ENCODE assay signal across 25 cellular contexts in the genomic region with DNA sequence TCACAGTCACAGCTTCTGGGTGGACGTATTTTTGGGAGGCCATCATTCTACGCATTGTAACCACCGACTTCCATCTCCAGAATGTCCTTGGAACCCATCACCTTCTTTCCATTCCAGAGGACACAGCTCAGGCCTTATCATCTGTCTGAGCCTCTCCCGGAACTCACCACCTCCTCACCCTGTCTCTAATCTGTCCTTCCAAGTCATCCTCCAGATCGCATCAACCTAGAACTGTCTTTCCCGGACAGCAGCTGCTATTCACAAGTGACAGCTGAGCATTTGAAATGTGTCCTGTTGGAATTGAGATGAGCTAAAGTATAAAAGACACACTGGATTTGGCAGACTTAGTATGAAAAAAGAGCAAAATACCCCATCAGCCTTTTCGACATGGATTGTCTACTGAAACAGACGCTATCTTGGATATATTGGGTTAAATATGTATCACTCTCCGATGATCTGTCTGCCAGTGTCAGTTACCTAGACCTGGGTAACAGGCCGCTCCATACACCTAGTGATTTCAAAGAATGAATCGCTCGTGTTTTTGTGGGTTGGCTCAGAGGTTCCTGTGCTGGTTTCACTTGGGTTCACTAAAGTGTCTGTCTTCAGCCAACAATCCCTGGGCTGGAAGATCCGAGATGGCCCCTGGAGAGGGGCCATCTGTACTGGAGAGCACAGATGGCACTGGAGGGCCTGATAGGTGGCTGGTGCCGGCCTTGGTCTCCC.
A peak's percentile ranks its signal among the peaks of the same experiment; 100 is the strongest.
DNase-seq lines count a peak whose midpoint lies in the region; ATAC-seq and TF ChIP-seq lines count a peak whose summit lies in the region.
"Had no signal": no experiment of that assay in that cellular context is flagged by ENCODE, and none has a peak within 500 bp of the region (broad histone marks: within the 10 kb centered on the region; RNA-seq: fewer than 3 reads in every experiment).

No MANE protein-coding gene starts in this region.

- H3K9ac ChIP-seq in mesenchymal stem cell (ENCODE audit: low read length): no peak overlapping the region

- H3K23ac ChIP-seq in mesenchymal stem cell (ENCODE audit: low read length in 2 of 2): no peak overlapping the region

- no peak overlapping the region for H2BK5ac ChIP-seq in mesenchymal stem cell (ENCODE audit: low read depth, low read length, poor library complexity, severe bottlenecking)

- peaks cover 8% of the 10 kb centered on the region for H3K9me3 Mint-ChIP-seq in activated CD4-positive, alpha-beta T cell treated with anti-CD3 and anti-CD28 coated beads, Interleukin-2, amount 10 ng/mL, durations not matched to agents 7 days and 5 days
- no peaks in the 10 kb centered on the region for H3K9me3 Mint-ChIP-seq in activated T-helper 17 cell treated with anti-CD3 and anti-CD28 coated beads, Interleukin-2, amount 50 U/mL, for 72 hours
- H3K9me3 Mint-ChIP-seq in stimulated activated effector memory CD8-positive, alpha-beta T cell treated with anti-CD3 and anti-CD28 coated beads, Interleukin-12 subunit alpha, Interleukin-12 subunit beta, amount 100 ng/mL, for 72 hours: peaks cover 4% of the 10 kb centered on the region
- H3K9me3 Mint-ChIP-seq: activated naive CD4-positive, alpha-beta T cell treated with anti-CD3 and anti-CD28 coated beads, Interleukin-2, amount 10 ng/mL, durations not matched to agents 7 days and 5 days had no signal

- H3K4ac ChIP-seq in mesenchymal stem cell (ENCODE audit: low read depth in 1 of 2, low read length in 2 of 2): no peak overlapping the region

- H3K9me3 ChIP-seq in mesenchymal stem cell (ENCODE audit: control insufficient read depth, low read length) (peaks cover 4% of the 10 kb centered on the region), prostate gland (no peaks in the 10 kb centered on the region)
- H3K9me3 ChIP-seq: SJSA1 had no signal

- H3K14ac ChIP-seq in mesenchymal stem cell (ENCODE audit: low read length in 2 of 2): no peak overlapping the region

- H2BK120ac ChIP-seq in mesenchymal stem cell (ENCODE audit: low read depth, low read length): no peak overlapping the region

- TF ChIP-seq POLR2A in prostate gland (IDR thresholded peaks at IDR 0.05): no peak

- no peaks in the 10 kb centered on the region for H3K36me3 ChIP-seq in mesenchymal stem cell (ENCODE audit: control insufficient read depth in 1 of 2, insufficient read depth in 2 of 2, low read depth in 1 of 2, low read length in 2 of 2)
- H3K36me3 ChIP-seq in prostate gland: no peaks in the 10 kb centered on the region
- H3K36me3 ChIP-seq: SJSA1 had no signal

- no peak for TF ChIP-seq CTCF in prostate gland (IDR thresholded peaks at IDR 0.05)

- peak; percentile 39 for ATAC-seq in activated T-helper 17 cell treated with anti-CD3 and anti-CD28 coated beads, Interleukin-2, amount 50 U/mL, for 72 hours (replicated peaks)
- peak; percentile 45 for ATAC-seq in stimulated activated effector memory CD8-positive, alpha-beta T cell treated with anti-CD3 and anti-CD28 coated beads, Interleukin-12 subunit alpha, Interleukin-12 subunit beta, amount 100 ng/mL, for 72 hours

- H3K79me1 ChIP-seq in mesenchymal stem cell (replicated peaks; ENCODE audit: low read length, poor library complexity, severe bottlenecking): no peaks in the 10 kb centered on the region

- H4K91ac ChIP-seq in mesenchymal stem cell (ENCODE audit: low read length): no peak overlapping the region

- 95% methylated on average over 14 of the region's 14 CpGs for WGBS in mesenchymal stem cell
- WGBS in prostate gland: 98% methylated on average over 13 of the region's 14 CpGs

- DNase-seq in activated CD4-positive, alpha-beta T cell treated with anti-CD3 and anti-CD28 coated beads, Interleukin-2, amount 10 ng/mL, durations not matched to agents 7 days and 5 days: no peak
- DNase-seq in activated CD4-positive, alpha-beta T cell treated with anti-CD3 and anti-CD28 coated beads for 1 hour: no peak
- DNase-seq in mesenchymal stem cell: no peak
- no peak for DNase-seq in stimulated activated effector memory CD8-positive, alpha-beta T cell treated with anti-CD3 and anti-CD28 coated beads, Interleukin-12 subunit alpha, Interleukin-12 subunit beta, amount 100 ng/mL, for 72 hours (ENCODE audit: low spot score in 2 of 2)
- DNase-seq in NCI-H2227 treated with DMSO at 0.1 percent for 48 hours (lab: John Stamatoyannopoulos, UW): no peak
- DNase-seq in retina: no peak
- DNase-seq in prostate gland (ENCODE audit: low spot score): no peak
- DNase-seq: 8988T; activated CD4-positive, alpha-beta T cell treated with anti-CD3 and anti-CD28 coated beads, Interleukin-2, amount 50 U/mL, for 4 hours; activated CD8-positive, alpha-beta memory T cell treated with anti-CD3 and anti-CD28 coated beads, Interleukin-2, amount 50 U/mL, for 48 hours; COR-L47; effector CD4-positive, alpha-beta T cell; GDM1; hypothalamus; left colon; naive B cell; NCI-H1436 treated with DMSO at 0.1 percent for 48 hours; stimulated activated CD4-positive, alpha-beta T cell treated with anti-CD3 and anti-CD28 coated beads, Interleukin-15, amount 100 ng/mL, for 24 hours; stimulated activated CD4-positive, alpha-beta T cell treated with anti-CD3 and anti-CD28 coated beads, Interleukin-4, amount 100 ng/mL, for 4 hours had no signal

- no peak overlapping the region for H3K4me3 Mint-ChIP-seq in activated CD4-positive, alpha-beta T cell treated with anti-CD3 and anti-CD28 coated beads, Interleukin-2, amount 10 ng/mL, durations not matched to agents 7 days and 5 days
- no peak overlapping the region for H3K4me3 Mint-ChIP-seq in activated T-helper 17 cell treated with anti-CD3 and anti-CD28 coated beads, Interleukin-2, amount 50 U/mL, for 72 hours
- H3K4me3 Mint-ChIP-seq in stimulated activated effector memory CD8-positive, alpha-beta T cell treated with anti-CD3 and anti-CD28 coated beads, Interleukin-12 subunit alpha, Interleukin-12 subunit beta, amount 100 ng/mL, for 72 hours: no peak overlapping the region
- H3K4me3 Mint-ChIP-seq: activated naive CD4-positive, alpha-beta T cell treated with anti-CD3 and anti-CD28 coated beads, Interleukin-2, amount 10 ng/mL, durations not matched to agents 7 days and 5 days; activated T-helper 1 cell treated with anti-CD3 and anti-CD28 coated beads, Interleukin-12 subunit alpha, Interleukin-12 subunit beta, Interleukin-2, Interleukin-4 antibody, amounts not matched to agents 30 ng/mL and 10 ng/mL and 1 ng/mL, durations not matched to agents 14 hours and 24 hours and 36 hours; naive B cell; WTC11 had no signal

- H3K27ac Mint-ChIP-seq in activated CD4-positive, alpha-beta T cell treated with anti-CD3 and anti-CD28 coated beads, Interleukin-2, amount 10 ng/mL, durations not matched to agents 7 days and 5 days: peak overlapping the region; percentile 0
- peak overlapping the region; percentile 67 for H3K27ac Mint-ChIP-seq in activated T-helper 17 cell treated with anti-CD3 and anti-CD28 coated beads, Interleukin-2, amount 50 U/mL, for 72 hours
- no peak overlapping the region for H3K27ac Mint-ChIP-seq in stimulated activated effector memory CD8-positive, alpha-beta T cell treated with anti-CD3 and anti-CD28 coated beads, Interleukin-12 subunit alpha, Interleukin-12 subunit beta, amount 100 ng/mL, for 72 hours
- H3K27ac Mint-ChIP-seq: activated naive CD4-positive, alpha-beta T cell treated with anti-CD3 and anti-CD28 coated beads, Interleukin-2, amount 10 ng/mL, durations not matched to agents 7 days and 5 days; activated T-helper 1 cell treated with anti-CD3 and anti-CD28 coated beads, Interleukin-12 subunit alpha, Interleukin-12 subunit beta, Interleukin-2, Interleukin-4 antibody, amounts not matched to agents 30 ng/mL and 10 ng/mL and 1 ng/mL, durations not matched to agents 14 hours and 24 hours and 36 hours; naive B cell had no signal

- H3K18ac ChIP-seq in mesenchymal stem cell (ENCODE audit: low read depth in 1 of 2, low read length in 2 of 2): no peak overlapping the region

- no peak overlapping the region for H2BK15ac ChIP-seq in mesenchymal stem cell (ENCODE audit: low read depth, poor library complexity, severe bottlenecking)

- no peaks in the 10 kb centered on the region for H3K27me3 Mint-ChIP-seq in activated CD4-positive, alpha-beta T cell treated with anti-CD3 and anti-CD28 coated beads, Interleukin-2, amount 10 ng/mL, durations not matched to agents 7 days and 5 days
- H3K27me3 Mint-ChIP-seq in activated T-helper 17 cell treated with anti-CD3 and anti-CD28 coated beads, Interleukin-2, amount 50 U/mL, for 72 hours: peaks cover 10% of the 10 kb centered on the region
- H3K27me3 Mint-ChIP-seq: activated naive CD4-positive, alpha-beta T cell treated with anti-CD3 and anti-CD28 coated beads, Interleukin-2, amount 10 ng/mL, durations not matched to agents 7 days and 5 days had no signal

- H3K27ac ChIP-seq in mesenchymal stem cell (ENCODE audit: low read length, poor library complexity, severe bottlenecking) (no peak overlapping the region), prostate gland (no peak overlapping the region)
- H3K27ac ChIP-seq: epithelial cell of prostate, SJSA1 had no signal

- peaks cover 22% of the 10 kb centered on the region for H3K4me1 ChIP-seq in mesenchymal stem cell (ENCODE audit: control insufficient read depth, insufficient read depth, low read depth, low read length)
- H3K4me1 ChIP-seq in prostate gland (replicated peaks): peaks cover 17% of the 10 kb centered on the region

- peaks cover 8 to 24% of the 10 kb centered on the region in 2 experiments for H3K27me3 ChIP-seq in mesenchymal stem cell (ENCODE audit: control insufficient read depth in 1 of 2, insufficient read depth in 1 of 2, low read length in 2 of 2)
- no peaks in the 10 kb centered on the region for H3K27me3 ChIP-seq in prostate gland (replicated peaks; ENCODE audit: insufficient read depth)
- H3K27me3 ChIP-seq: SJSA1 had no signal

- no peak overlapping the region for H4K8ac ChIP-seq in mesenchymal stem cell (ENCODE audit: low read length)

- H3K4me3 ChIP-seq in mesenchymal stem cell (ENCODE audit: insufficient read depth in 1 of 2, low read depth in 1 of 2, low read length in 2 of 2) (no peak overlapping the region), prostate gland (no peak overlapping the region)
- H3K4me3 ChIP-seq: SJSA1 had no signal

- no peaks in the 10 kb centered on the region for H3K36me3 Mint-ChIP-seq in activated CD4-positive, alpha-beta T cell treated with anti-CD3 and anti-CD28 coated beads, Interleukin-2, amount 10 ng/mL, durations not matched to agents 7 days and 5 days (ENCODE audit: low read depth)
- H3K36me3 Mint-ChIP-seq in activated T-helper 17 cell treated with anti-CD3 and anti-CD28 coated beads, Interleukin-2, amount 50 U/mL, for 72 hours (ENCODE audit: low read depth): no peaks in the 10 kb centered on the region
- H3K36me3 Mint-ChIP-seq in stimulated activated effector memory CD8-positive, alpha-beta T cell treated with anti-CD3 and anti-CD28 coated beads, Interleukin-12 subunit alpha, Interleukin-12 subunit beta, amount 100 ng/mL, for 72 hours: no peaks in the 10 kb centered on the region
- H3K36me3 Mint-ChIP-seq: activated naive CD4-positive, alpha-beta T cell treated with anti-CD3 and anti-CD28 coated beads, Interleukin-2, amount 10 ng/mL, durations not matched to agents 7 days and 5 days; naive B cell had no signal

- POLR2A ChIA-PET in activated CD4-positive, alpha-beta T cell treated with anti-CD3 and anti-CD28 coated beads, Interleukin-2, amount 10 ng/mL, durations not matched to agents 7 days and 5 days (lab: Charles Lee): no interaction called here

- intact Hi-C loops in prostate gland (cut with DNase I): no loop called here

- H2AFZ ChIP-seq in mesenchymal stem cell (ENCODE audit: low read depth, low read length): no peak overlapping the region

- CTCF ChIA-PET in activated CD4-positive, alpha-beta T cell treated with anti-CD3 and anti-CD28 coated beads, Interleukin-2, amount 10 ng/mL, durations not matched to agents 7 days and 5 days (lab: Charles Lee): interaction anchor here (0.5 kb wide), 1 partner anchor 135 kb away, joined by 5 read pairs; no protein-coding TSS in a partner anchor

- peak overlapping the region; percentile 68 for H2AK5ac ChIP-seq in mesenchymal stem cell (ENCODE audit: low read length, severe bottlenecking)

- peaks cover 16% of the 10 kb centered on the region for H3K4me1 Mint-ChIP-seq in activated CD4-positive, alpha-beta T cell treated with anti-CD3 and anti-CD28 coated beads, Interleukin-2, amount 10 ng/mL, durations not matched to agents 7 days and 5 days
- H3K4me1 Mint-ChIP-seq in activated T-helper 17 cell treated with anti-CD3 and anti-CD28 coated beads, Interleukin-2, amount 50 U/mL, for 72 hours: no peaks in the 10 kb centered on the region
- no peaks in the 10 kb centered on the region for H3K4me1 Mint-ChIP-seq in stimulated activated effector memory CD8-positive, alpha-beta T cell treated with anti-CD3 and anti-CD28 coated beads, Interleukin-12 subunit alpha, Interleukin-12 subunit beta, amount 100 ng/mL, for 72 hours
- H3K4me1 Mint-ChIP-seq: naive B cell had no signal

- no peak overlapping the region for H2BK12ac ChIP-seq in mesenchymal stem cell (ENCODE audit: low read length in 2 of 2)

- H3K4me2 ChIP-seq in mesenchymal stem cell (ENCODE audit: low read length, poor library complexity, severe bottlenecking): no peak overlapping the region
